7 cellular contexts compared by ENCODE assay signal in genomic region chr15:64634576-64635485, GRCh38.
DNase-seq lines count a peak whose midpoint lies in the region; ATAC-seq, FAIRE-seq and TF ChIP-seq lines count a peak whose summit lies in the region.

No MANE protein-coding gene starts in this region.

- intact Hi-C loops in mucosa of descending colon (cut with DNase I, micrococcal nuclease): no loop called here

- TF ChIP-seq CTCF in bronchial epithelial cell (IDR thresholded peaks at IDR 0.05; ENCODE audit: insufficient read depth, low read length, severe bottlenecking) (no peak), mucosa of descending colon (IDR thresholded peaks at IDR 0.05) (no peak)

- peaks cover 36% of the 10 kb centered on the region for H3K4me1 ChIP-seq in mucosa of descending colon (ENCODE audit: low read depth)

- H3K27me3 ChIP-seq in bronchial epithelial cell (ENCODE audit: control insufficient read depth, insufficient read depth, low read length): no peaks in the 10 kb centered on the region

- H3K36me3 ChIP-seq in bronchial epithelial cell (ENCODE audit: control insufficient read depth, insufficient read depth, low read length): peaks cover 1% of the 10 kb centered on the region
- H3K36me3 ChIP-seq in mucosa of descending colon (ENCODE audit: low read depth): no peaks in the 10 kb centered on the region

- peak; percentile 37 for ATAC-seq in GM18861 (IDR thresholded peaks at IDR 0.05; ENCODE audit: unreplicated experiment)
- peak; percentile 57 for ATAC-seq in HG02571 (IDR thresholded peaks at IDR 0.05; ENCODE audit: unreplicated experiment)
- ATAC-seq in mucosa of descending colon: peak; percentile 57

- DNase-seq in NCI-H1930 (lab: John Stamatoyannopoulos, UW): peak; percentile 14 to 44
- DNase-seq in bronchial epithelial cell (ENCODE audit: low read depth): peak; percentile 28
- peak in 1 of 3 donors; percentile 31 for DNase-seq in mucosa of descending colon
- DNase-seq in NOMO-1 treated with dmso at 0.1 percent for 144 hours (lab: John Stamatoyannopoulos, UW; ENCODE audit: unreplicated experiment): no peak
- no peak for DNase-seq in NCI-H345 treated with DMSO at 0.1 percent for 48 hours (lab: John Stamatoyannopoulos, UW; ENCODE audit: unreplicated experiment)

- H3K9me3 ChIP-seq in mucosa of descending colon: no peaks in the 10 kb centered on the region

- no peak overlapping the region for H3K4me3 ChIP-seq in bronchial epithelial cell (ENCODE audit: low read depth, low read length)
- H3K4me3 ChIP-seq in mucosa of descending colon: no peak overlapping the region

- no peak for FAIRE-seq in bronchial epithelial cell (lab: Jason Lieb, UNC)

Comparison
In these comparisons a context has a peak if more than half of its experiments do, and no peak if none do; other contexts are left out.
1. DNase-seq: peak in NCI-H1930 (2 of 2) and bronchial epithelial cell (single experiment); none in NOMO-1 treated with dmso at 0.1 percent for 144 hours (single experiment) and NCI-H345 treated with DMSO at 0.1 percent for 48 hours (single experiment).
2. Peak in every context shown above with its lines, with median percentiles within 50 percentile points of each other: ATAC-seq.